18 cellular contexts compared by ENCODE assay signal in the genomic region with DNA sequence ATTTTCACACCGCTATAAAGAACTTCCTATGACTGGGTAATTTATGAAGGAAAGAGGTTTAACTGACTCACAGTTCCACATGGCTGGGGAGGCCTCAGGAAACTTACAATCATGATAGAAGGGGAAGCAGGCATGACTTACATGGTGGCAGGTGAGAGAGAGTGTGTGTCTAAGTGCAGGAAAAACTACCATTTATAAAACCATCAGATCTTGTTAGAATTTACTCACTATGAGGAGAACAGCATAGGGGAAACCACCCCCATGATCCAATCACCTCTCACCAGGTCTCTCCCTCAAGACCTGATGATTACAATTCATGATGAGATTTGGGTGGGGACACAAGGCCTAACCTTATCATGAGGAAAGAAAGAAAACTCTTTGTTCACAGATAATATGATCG.
DNase-seq lines count a peak whose midpoint lies in the region; ATAC-seq, FAIRE-seq and TF ChIP-seq lines count a peak whose summit lies in the region.
"Had no signal": no experiment of that assay in that cellular context is flagged by ENCODE, and none has a peak within 500 bp of the region (broad histone marks: within the 10 kb centered on the region; RNA-seq: fewer than 3 reads in every experiment).

No MANE protein-coding gene starts in this region.

- no peaks in the 10 kb centered on the region for H3K27me3 Mint-ChIP-seq in activated naive CD4-positive, alpha-beta T cell treated with anti-CD3 and anti-CD28 coated beads for 36 hours (ENCODE audit: low read depth)
- no peaks in the 10 kb centered on the region for H3K27me3 Mint-ChIP-seq in astrocyte (ENCODE audit: low read depth, unreplicated experiment)
- H3K27me3 Mint-ChIP-seq: B cell; CD4-positive, alpha-beta memory T cell had no signal

- H3K27ac Mint-ChIP-seq in activated naive CD4-positive, alpha-beta T cell treated with anti-CD3 and anti-CD28 coated beads for 36 hours: no peak overlapping the region
- peak overlapping the region; percentile 92 for H3K27ac Mint-ChIP-seq in astrocyte (ENCODE audit: unreplicated experiment)
- peak overlapping the region; percentile 20 for H3K27ac Mint-ChIP-seq in stimulated activated effector memory CD8-positive, alpha-beta T cell treated with anti-CD3 and anti-CD28 coated beads, Interleukin-12 subunit alpha, Interleukin-12 subunit beta, amount 100 ng/mL, for 72 hours
- H3K27ac Mint-ChIP-seq: B cell, HFFc6 had no signal

- DNase-seq in activated naive CD4-positive, alpha-beta T cell treated with anti-CD3 and anti-CD28 coated beads for 36 hours: peak; percentile 5
- DNase-seq in activated naive CD4-positive, alpha-beta T cell treated with anti-CD3 and anti-CD28 coated beads, Interleukin-2, amount 50 U/mL, for 16 hours: no peak
- DNase-seq in KBM-7 (peak; percentile 15), astrocyte (ENCODE audit: low read depth) (no peak), iPS-NIHi11 (ENCODE audit: low spot score) (no peak)
- DNase-seq in stimulated activated effector memory CD8-positive, alpha-beta T cell treated with anti-CD3 and anti-CD28 coated beads, Interleukin-12 subunit alpha, Interleukin-12 subunit beta, amount 100 ng/mL, for 72 hours (ENCODE audit: low spot score in 2 of 2): no peak
- DNase-seq in stimulated activated CD4-positive, alpha-beta T cell treated with anti-CD3 and anti-CD28 coated beads, Interleukin-15, amount 100 ng/mL, for 24 hours: no peak
- DNase-seq: C1 segment of cervical spinal cord; CD4-positive, alpha-beta memory T cell; DMS153; GF-D8; HCEC 1CT; HFFc6; IMR-90 had no signal

- no peaks in the 10 kb centered on the region for H3K9me3 ChIP-seq in astrocyte (ENCODE audit: insufficient read depth, low read depth, low read length)

- H3K27ac ChIP-seq in astrocyte (ENCODE audit: low read depth, low read length): no peak overlapping the region
- H3K27ac ChIP-seq: HL-60 had no signal

- intact Hi-C loops in activated naive CD4-positive, alpha-beta T cell treated with anti-CD3 and anti-CD28 coated beads for 36 hours (cut with micrococcal nuclease): no loop called here

- peaks cover 4% of the 10 kb centered on the region for H3K4me1 ChIP-seq in astrocyte (ENCODE audit: insufficient read depth, low read length)

- no peak overlapping the region for H3K9ac ChIP-seq in astrocyte (ENCODE audit: low read length)

- CTCF ChIA-PET in activated naive CD4-positive, alpha-beta T cell treated with anti-CD3 and anti-CD28 coated beads for 36 hours (lab: Charles Lee): no interaction called here

- peaks cover 37% of the 10 kb centered on the region for H3K36me3 Mint-ChIP-seq in activated naive CD4-positive, alpha-beta T cell treated with anti-CD3 and anti-CD28 coated beads for 36 hours (ENCODE audit: low read depth)
- peaks cover 6% of the 10 kb centered on the region for H3K36me3 Mint-ChIP-seq in astrocyte (ENCODE audit: low read depth, unreplicated experiment)
- H3K36me3 Mint-ChIP-seq in stimulated activated effector memory CD8-positive, alpha-beta T cell treated with anti-CD3 and anti-CD28 coated beads, Interleukin-12 subunit alpha, Interleukin-12 subunit beta, amount 100 ng/mL, for 72 hours: no peaks in the 10 kb centered on the region

- peaks cover 6% of the 10 kb centered on the region for H3K4me1 Mint-ChIP-seq in activated naive CD4-positive, alpha-beta T cell treated with anti-CD3 and anti-CD28 coated beads for 36 hours (ENCODE audit: low read depth)
- H3K4me1 Mint-ChIP-seq in astrocyte (ENCODE audit: low read depth, unreplicated experiment): peaks cover 48% of the 10 kb centered on the region
- H3K4me1 Mint-ChIP-seq in stimulated activated effector memory CD8-positive, alpha-beta T cell treated with anti-CD3 and anti-CD28 coated beads, Interleukin-12 subunit alpha, Interleukin-12 subunit beta, amount 100 ng/mL, for 72 hours: peaks cover 16% of the 10 kb centered on the region

- peaks cover 13% of the 10 kb centered on the region for H3K9me3 Mint-ChIP-seq in activated naive CD4-positive, alpha-beta T cell treated with anti-CD3 and anti-CD28 coated beads for 36 hours
- peaks cover 11% of the 10 kb centered on the region for H3K9me3 Mint-ChIP-seq in astrocyte (ENCODE audit: unreplicated experiment)
- H3K9me3 Mint-ChIP-seq in stimulated activated effector memory CD8-positive, alpha-beta T cell treated with anti-CD3 and anti-CD28 coated beads, Interleukin-12 subunit alpha, Interleukin-12 subunit beta, amount 100 ng/mL, for 72 hours: no peaks in the 10 kb centered on the region
- H3K9me3 Mint-ChIP-seq: HFFc6 had no signal

- in situ Hi-C loops in KBM-7 (cut with MboI; ENCODE audit: low pct_unique_long_range_greater_than_20kb, low sequenced_read_pairs): no loop called here

- no peak for TF ChIP-seq CTCF in astrocyte (IDR thresholded peaks at IDR 0.05; ENCODE audit: insufficient read depth, low read depth, low read length)

- no peaks in the 10 kb centered on the region for H4K20me1 ChIP-seq in astrocyte (ENCODE audit: insufficient read depth, low read length)

- H3K36me3 ChIP-seq in astrocyte (ENCODE audit: insufficient read depth, low read length): no peaks in the 10 kb centered on the region

- H3K79me2 ChIP-seq in astrocyte (ENCODE audit: insufficient read depth, low read length): no peaks in the 10 kb centered on the region

- no peak for ATAC-seq in stimulated activated effector memory CD8-positive, alpha-beta T cell treated with anti-CD3 and anti-CD28 coated beads, Interleukin-12 subunit alpha, Interleukin-12 subunit beta, amount 100 ng/mL, for 72 hours

- H3K4me2 ChIP-seq in astrocyte (ENCODE audit: low read length): no peak overlapping the region

- H3K4me3 Mint-ChIP-seq in activated naive CD4-positive, alpha-beta T cell treated with anti-CD3 and anti-CD28 coated beads for 36 hours: no peak overlapping the region
- H3K4me3 Mint-ChIP-seq in astrocyte (ENCODE audit: unreplicated experiment): no peak overlapping the region
- no peak overlapping the region for H3K4me3 Mint-ChIP-seq in stimulated activated effector memory CD8-positive, alpha-beta T cell treated with anti-CD3 and anti-CD28 coated beads, Interleukin-12 subunit alpha, Interleukin-12 subunit beta, amount 100 ng/mL, for 72 hours
- H3K4me3 Mint-ChIP-seq: B cell; CD4-positive, alpha-beta memory T cell; HFFc6 had no signal

- FAIRE-seq in astrocyte (lab: Jason Lieb, UNC): no peak
- FAIRE-seq: A204.1, D721Med had no signal

- H2AFZ ChIP-seq in astrocyte (ENCODE audit: low read depth, low read length): no peak overlapping the region

- H3K4me3 ChIP-seq in astrocyte (ENCODE audit: insufficient read depth, low read depth, low read length): no peak overlapping the region

- no peaks in the 10 kb centered on the region for H3K27me3 ChIP-seq in astrocyte (ENCODE audit: insufficient read depth, low read length)

Comparison
In these comparisons a context has a peak if more than half of its experiments do, and no peak if none do; other contexts are left out.
1. DNase-seq: peak in activated naive CD4-positive, alpha-beta T cell treated with anti-CD3 and anti-CD28 coated beads for 36 hours (single experiment) and KBM-7 (single experiment); none in activated naive CD4-positive, alpha-beta T cell treated with anti-CD3 and anti-CD28 coated beads, Interleukin-2, amount 50 U/mL, for 16 hours (single experiment), astrocyte (single experiment), stimulated activated effector memory CD8-positive, alpha-beta T cell treated with anti-CD3 and anti-CD28 coated beads, Interleukin-12 subunit alpha, Interleukin-12 subunit beta, amount 100 ng/mL, for 72 hours (0 of 2), iPS-NIHi11 (single experiment) and stimulated activated CD4-positive, alpha-beta T cell treated with anti-CD3 and anti-CD28 coated beads, Interleukin-15, amount 100 ng/mL, for 24 hours (single experiment).